ENCODE assay signal across 8 cellular contexts in the genomic region with DNA sequence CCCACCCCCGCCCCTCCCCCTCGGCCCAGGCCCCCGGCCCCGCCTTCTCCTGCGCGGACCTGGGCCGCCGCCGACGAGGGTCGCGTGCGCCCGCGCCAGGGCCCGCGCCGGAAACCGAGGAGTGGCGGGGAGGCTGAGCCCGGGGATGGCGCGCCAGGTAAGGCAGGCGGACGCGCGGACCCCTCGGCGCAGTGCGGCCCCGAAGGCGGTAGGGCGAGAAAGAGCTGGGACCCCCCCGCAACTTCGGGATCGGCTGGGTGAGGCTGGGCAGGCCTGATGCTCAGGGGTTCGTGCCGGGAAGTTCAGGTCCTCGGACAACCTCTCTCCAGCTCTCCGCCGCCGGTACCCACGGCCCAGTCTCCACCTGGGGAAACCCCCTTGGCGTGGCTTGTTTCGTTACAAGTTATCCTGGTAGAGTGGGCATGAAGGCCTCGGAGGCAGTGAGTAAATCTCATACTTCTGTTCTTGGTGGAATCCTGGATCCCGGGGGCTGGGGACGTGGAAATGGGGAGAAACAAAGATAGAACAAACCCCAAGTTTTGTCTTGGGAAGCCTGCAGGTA. TPM values are rescaled to one million over a fixed set of nuclear protein-coding genes. Genes with fewer than 3 reads are reported as not detected.
DNase-seq lines count a peak whose midpoint lies in the region; ATAC-seq and TF ChIP-seq lines count a peak whose summit lies in the region.

No MANE protein-coding gene starts in this region.

- peak; percentile 33 for ATAC-seq in naive thymus-derived CD4-positive, alpha-beta T cell

- H3K27ac ChIP-seq in HEK293 (ENCODE audit: extremely low read depth, low read depth, low read length) (peak overlapping the region; percentile 37; the same call in 1 of the 2 replicates), RWPE1 (peak overlapping the region; percentile 78), colonic mucosa (peak overlapping the region; percentile 13)
- peak overlapping the region; percentile 72 for H3K27ac ChIP-seq in naive thymus-derived CD4-positive, alpha-beta T cell (ENCODE audit: low read depth, low read length)

- peak overlapping the region; percentile 63 for H3K9ac ChIP-seq in ES-I3 (ENCODE audit: low read depth, low read length)
- peak overlapping the region in 1 of 2 donors; percentile 60 for H3K9ac ChIP-seq in colonic mucosa (ENCODE audit: low read depth in 2 of 2, low read length in 2 of 2)

- H3K36me3 ChIP-seq in ES-I3 (ENCODE audit: insufficient read depth, low read length): no peaks in the 10 kb centered on the region
- peaks cover 0 to 16% of the 10 kb centered on the region in 2 experiments; a peak in 1 of 3 replicates for H3K36me3 ChIP-seq in HEK293 (ENCODE audit: control insufficient read depth in 2 of 2, insufficient read depth in 1 of 2, low read length in 2 of 2)
- no peaks in the 10 kb centered on the region for H3K36me3 ChIP-seq in colonic mucosa
- H3K36me3 ChIP-seq in naive thymus-derived CD4-positive, alpha-beta T cell (ENCODE audit: control insufficient read depth in 2 of 3, insufficient read depth in 3 of 3, low read length in 3 of 3): peaks cover 0 to 13% (median 0%) of the 10 kb centered on the region in 3 experiments

- peaks cover 12 to 26% (median 19%) of the 10 kb centered on the region in 7 donors for H3K4me1 Mint-ChIP-seq in naive thymus-derived CD4-positive, alpha-beta T cell
- peaks cover 23% of the 10 kb centered on the region for H3K4me1 Mint-ChIP-seq in type B pancreatic cell (ENCODE audit: unreplicated experiment)

- TF ChIP-seq CTCF in HEK293 (tag by site-specific recombination; IDR thresholded peaks at IDR 0.05) (no peak), RWPE1 (conservative IDR thresholded peaks at IDR 0.05; ENCODE audit: low read depth) (no peak), colonic mucosa (IDR thresholded peaks at IDR 0.05) (no peak), type B pancreatic cell (conservative IDR thresholded peaks at IDR 0.05) (no peak), GM13977 (IDR thresholded peaks at IDR 0.05; ENCODE audit: extremely low read depth, insufficient read depth, missing control alignments) (no peak)

- peaks cover 0 to 10% (median 4%) of the 10 kb centered on the region in 5 donors for H3K36me3 Mint-ChIP-seq in naive thymus-derived CD4-positive, alpha-beta T cell
- no peaks in the 10 kb centered on the region for H3K36me3 Mint-ChIP-seq in type B pancreatic cell

- peak overlapping the region; percentile 69 to 90 (median 88) for H3K4me3 Mint-ChIP-seq in naive thymus-derived CD4-positive, alpha-beta T cell
- peak overlapping the region; percentile 96 for H3K4me3 Mint-ChIP-seq in type B pancreatic cell

- H3K9me3 ChIP-seq in ES-I3 (ENCODE audit: control insufficient read depth, insufficient read depth, low read length) (no peaks in the 10 kb centered on the region; the same call in 1 of the 2 replicates), HEK293 (ENCODE audit: control insufficient read depth, insufficient read depth, low read depth, low read length) (no peaks in the 10 kb centered on the region), colonic mucosa (peaks cover 7% of the 10 kb centered on the region)
- peaks cover 0 to 16% (median 0%) of the 10 kb centered on the region in 3 experiments for H3K9me3 ChIP-seq in naive thymus-derived CD4-positive, alpha-beta T cell (ENCODE audit: control insufficient read depth in 2 of 3, low read length in 3 of 3)

- H3K4me1 ChIP-seq in ES-I3 (ENCODE audit: insufficient read depth, low read length) (peaks cover 6% of the 10 kb centered on the region; the same call in 1 of the 2 replicates), HEK293 (ENCODE audit: control insufficient read depth, insufficient read depth, low read length) (no peaks in the 10 kb centered on the region), colonic mucosa (no peaks in the 10 kb centered on the region)
- H3K4me1 ChIP-seq in naive thymus-derived CD4-positive, alpha-beta T cell (ENCODE audit: control insufficient read depth in 2 of 2, insufficient read depth in 2 of 2, low read length in 2 of 2): peaks cover 10 to 13% of the 10 kb centered on the region in 2 donors

- no peak for TF ChIP-seq POLR2A in erythroblast (IDR thresholded peaks at IDR 0.05; ENCODE audit: low read length)

- in situ Hi-C loops in GM13977 (cut with MboI; ENCODE audit: low pct_unique_long_range_greater_than_20kb, low sequenced_read_pairs, unreplicated experiment): no loop called here

- peaks cover 0 to 21% (median 15%) of the 10 kb centered on the region in 11 donors for H3K9me3 Mint-ChIP-seq in naive thymus-derived CD4-positive, alpha-beta T cell
- H3K9me3 Mint-ChIP-seq in type B pancreatic cell: peaks cover 12% of the 10 kb centered on the region

- intact Hi-C loops in colonic mucosa (cut with DNase I): no loop called here
- intact Hi-C loops in naive thymus-derived CD4-positive, alpha-beta T cell (cut with micrococcal nuclease): loop anchor here (1.0 to 10.0 kb wide), 14 partner anchors 28 to 1640 kb away; partner anchors contain the start of genes ZNF862 (in 2 of the 2), ABCB8 (in 1 of the 2), AGAP3 (in 1 of the 2) and ATP6V0E2 (in 1 of the 2)

- POLR2A ChIA-PET in HEK293 (lab: Yijun Ruan, JAX) (interaction anchor here (1.1 kb wide), 2 partner anchors 8 to 28 kb away, joined by 4 to 5 read pairs; no protein-coding TSS in a partner anchor), RWPE1 (lab: Yijun Ruan, JAX; ENCODE audit: low non-redundant PET) (no interaction called here)
- POLR2A ChIA-PET in naive thymus-derived CD4-positive, alpha-beta T cell (lab: Charles Lee): interaction anchor here (0.5 to 0.6 kb wide), 3 partner anchors 71 to 768 kb away, joined by 3 to 5 read pairs (median 3); no protein-coding TSS in a partner anchor

- CTCF ChIA-PET in HEK293 (lab: Yijun Ruan, JAX): interaction anchor here (2.2 kb wide), 1 partner anchor 53 kb away, joined by 11 read pairs; no protein-coding TSS in a partner anchor
- CTCF ChIA-PET in RWPE1 (lab: Yijun Ruan, JAX): interaction anchor here (0.6 to 1.4 kb wide), 2 partner anchors 60 to 90 kb away, joined by 3 to 6 read pairs; no protein-coding TSS in a partner anchor
- CTCF ChIA-PET in naive thymus-derived CD4-positive, alpha-beta T cell (lab: Charles Lee): no interaction called here

- H3K27me3 ChIP-seq in colonic mucosa: no peaks in the 10 kb centered on the region
- H3K27me3 ChIP-seq in naive thymus-derived CD4-positive, alpha-beta T cell (ENCODE audit: control insufficient read depth in 2 of 2, insufficient read depth in 2 of 2, low read length in 2 of 2): no peaks in the 10 kb centered on the region

- peak overlapping the region; percentile 84 for H3K4me3 ChIP-seq in HEK293 (ENCODE audit: low read depth, low read length)
- peak overlapping the region; percentile 66 for H3K4me3 ChIP-seq in colonic mucosa
- peak overlapping the region; percentile 75 for H3K4me3 ChIP-seq in naive thymus-derived CD4-positive, alpha-beta T cell (ENCODE audit: low read length)

- DNase-seq in RWPE1 (ENCODE audit: low spot score): peak; percentile 35
- peak; percentile 37 for DNase-seq in colonic mucosa
- peak in 5 of 9 donors; percentile 35 to 56 (median 42) for DNase-seq in naive thymus-derived CD4-positive, alpha-beta T cell
- no peak for DNase-seq in type B pancreatic cell (ENCODE audit: extremely low spot score, unreplicated experiment)
- DNase-seq in GM13977 (ENCODE audit: low spot score): no peak
- DNase-seq in erythroblast (lab: John Stamatoyannopoulos, UW): no peak

- H3K27ac Mint-ChIP-seq in naive thymus-derived CD4-positive, alpha-beta T cell: peak overlapping the region; percentile 69 to 94 (median 87)
- H3K27ac Mint-ChIP-seq in type B pancreatic cell: peak overlapping the region; percentile 81

- no peaks in the 10 kb centered on the region for H3K27me3 Mint-ChIP-seq in naive thymus-derived CD4-positive, alpha-beta T cell
- no peaks in the 10 kb centered on the region for H3K27me3 Mint-ChIP-seq in type B pancreatic cell

TF ChIP-seq in HEK293, 187 proteins besides CTCF, POLR2A, EP300 and RAD21 (continues in another document):
- TF ChIP-seq ZNF404 (tag by site-specific recombination; IDR thresholded peaks at IDR 0.05) (no peak), SCRT1 (tag by site-specific recombination; IDR thresholded peaks at IDR 0.05; ENCODE audit: borderline replicate concordance) (no peak), ZNF76 (tag by site-specific recombination; IDR thresholded peaks at IDR 0.05; ENCODE audit: borderline replicate concordance, low read depth) (no peak), ZNF677 (tag by site-specific recombination; IDR thresholded peaks at IDR 0.05) (no peak), ZNF292 (tag by site-specific recombination; IDR thresholded peaks at IDR 0.05; ENCODE audit: borderline replicate concordance, low read depth) (no peak), ZNF433 (tag by site-specific recombination; IDR thresholded peaks at IDR 0.05; ENCODE audit: low read depth) (no peak), ZSCAN16 (tag by site-specific recombination; IDR thresholded peaks at IDR 0.05) (0 out of 2 replicates have a peak, but pooled peaks have one; percentile 30), BCL11B (tag by site-specific recombination; IDR thresholded peaks at IDR 0.05; ENCODE audit: low read depth) (no peak), ZNF146 (tag by site-specific recombination; IDR thresholded peaks at IDR 0.05) (no peak), HOXC10 (CRISPR knock-in tag; IDR thresholded peaks at IDR 0.05) (no peak)
- TF ChIP-seq, protein P1, sequence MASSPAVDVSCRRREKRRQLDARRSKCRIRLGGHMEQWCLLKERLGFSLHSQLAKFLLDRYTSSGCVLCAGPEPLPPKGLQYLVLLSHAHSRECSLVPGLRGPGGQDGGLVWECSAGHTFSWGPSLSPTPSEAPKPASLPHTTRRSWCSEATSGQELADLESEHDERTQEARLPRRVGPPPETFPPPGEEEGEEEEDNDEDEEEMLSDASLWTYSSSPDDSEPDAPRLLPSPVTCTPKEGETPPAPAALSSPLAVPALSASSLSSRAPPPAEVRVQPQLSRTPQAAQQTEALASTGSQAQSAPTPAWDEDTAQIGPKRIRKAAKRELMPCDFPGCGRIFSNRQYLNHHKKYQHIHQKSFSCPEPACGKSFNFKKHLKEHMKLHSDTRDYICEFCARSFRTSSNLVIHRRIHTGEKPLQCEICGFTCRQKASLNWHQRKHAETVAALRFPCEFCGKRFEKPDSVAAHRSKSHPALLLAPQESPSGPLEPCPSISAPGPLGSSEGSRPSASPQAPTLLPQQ (tag by site-specific recombination; IDR thresholded peaks at IDR 0.05): 0 out of 2 replicates have a peak, but pooled peaks have one; percentile 20

RNA-seq across cellular contexts. Expression of gene ZNF467, which starts 58.4 kb away (rescaled TPM):
- 1 to 10 TPM; 2.5 to 5.0 TPM for total RNA-seq in colonic mucosa
- total RNA-seq in naive thymus-derived CD4-positive, alpha-beta T cell: 10 to 100 TPM in 1 of 5 experiments, 1 to 10 TPM in 3, under 1 TPM in 1; 0.17 to 33.1 (median 4.5) TPM
- 1 to 10 TPM; 6.8 to 9.8 TPM for polyA plus RNA-seq in naive thymus-derived CD4-positive, alpha-beta T cell
- 16.7 and 17.6 TPM in 2 replicates for total RNA-seq in type B pancreatic cell (ENCODE audit: low replicate concordance)

Comparison
In these comparisons a context has a peak if more than half of its experiments do, and no peak if none do; other contexts are left out.
1. H3K27ac ChIP-seq: peak in every context shown above with its lines; median percentile 78 in RWPE1; 72 in naive thymus-derived CD4-positive, alpha-beta T cell; 37 in HEK293; 13 in colonic mucosa.
2. DNase-seq: peak in RWPE1 (single experiment), colonic mucosa (single experiment) and naive thymus-derived CD4-positive, alpha-beta T cell (5 of 9); none in type B pancreatic cell (single experiment), GM13977 (single experiment) and erythroblast (0 of 2).
3. Peak in every context shown above with its lines, with median percentiles within 50 percentile points of each other: H3K4me3 ChIP-seq.